Comparison of ENCODE assay signal across 1 cellular context in the genomic region with DNA sequence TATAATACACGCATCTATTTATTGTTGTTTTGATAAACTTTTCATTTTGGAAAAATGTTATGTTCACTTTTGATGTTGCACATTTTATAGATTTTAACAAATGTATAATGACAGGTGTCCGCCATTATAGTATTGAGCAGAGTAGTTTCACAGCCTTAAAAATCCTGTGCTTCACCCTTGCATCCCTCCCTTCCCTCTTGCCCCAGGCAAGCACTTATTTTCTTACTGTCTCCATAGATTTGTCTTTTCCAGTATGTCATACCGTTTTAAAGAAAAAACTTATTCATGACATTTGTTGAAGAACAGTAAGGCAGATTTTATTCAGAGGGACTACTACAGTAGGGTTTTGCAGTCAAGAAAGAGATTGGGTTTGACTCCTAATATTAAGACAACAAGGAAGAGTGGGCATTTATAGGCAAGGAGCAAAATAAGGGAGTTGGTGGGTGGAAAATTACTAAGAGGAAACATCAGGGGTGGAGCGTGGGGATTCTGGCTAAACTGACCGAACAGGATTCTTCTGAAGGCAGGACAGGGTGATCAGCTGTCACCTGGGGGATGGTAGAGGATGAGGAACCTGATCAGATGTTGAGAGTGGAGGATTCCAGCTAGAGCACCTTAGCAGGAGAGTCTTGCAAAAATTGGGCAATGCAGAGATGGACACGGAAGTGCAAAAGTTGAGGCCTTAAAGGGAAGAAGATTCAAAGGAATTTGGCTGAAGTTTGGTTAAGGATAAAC.
TF ChIP-seq lines count a peak whose summit lies in the region.

No MANE protein-coding gene starts in this region.

TF ChIP-seq in WTC11, 78 proteins besides CTCF, POLR2A, EP300 and RAD21 (continued from another document):
- TF ChIP-seq, protein P1, sequence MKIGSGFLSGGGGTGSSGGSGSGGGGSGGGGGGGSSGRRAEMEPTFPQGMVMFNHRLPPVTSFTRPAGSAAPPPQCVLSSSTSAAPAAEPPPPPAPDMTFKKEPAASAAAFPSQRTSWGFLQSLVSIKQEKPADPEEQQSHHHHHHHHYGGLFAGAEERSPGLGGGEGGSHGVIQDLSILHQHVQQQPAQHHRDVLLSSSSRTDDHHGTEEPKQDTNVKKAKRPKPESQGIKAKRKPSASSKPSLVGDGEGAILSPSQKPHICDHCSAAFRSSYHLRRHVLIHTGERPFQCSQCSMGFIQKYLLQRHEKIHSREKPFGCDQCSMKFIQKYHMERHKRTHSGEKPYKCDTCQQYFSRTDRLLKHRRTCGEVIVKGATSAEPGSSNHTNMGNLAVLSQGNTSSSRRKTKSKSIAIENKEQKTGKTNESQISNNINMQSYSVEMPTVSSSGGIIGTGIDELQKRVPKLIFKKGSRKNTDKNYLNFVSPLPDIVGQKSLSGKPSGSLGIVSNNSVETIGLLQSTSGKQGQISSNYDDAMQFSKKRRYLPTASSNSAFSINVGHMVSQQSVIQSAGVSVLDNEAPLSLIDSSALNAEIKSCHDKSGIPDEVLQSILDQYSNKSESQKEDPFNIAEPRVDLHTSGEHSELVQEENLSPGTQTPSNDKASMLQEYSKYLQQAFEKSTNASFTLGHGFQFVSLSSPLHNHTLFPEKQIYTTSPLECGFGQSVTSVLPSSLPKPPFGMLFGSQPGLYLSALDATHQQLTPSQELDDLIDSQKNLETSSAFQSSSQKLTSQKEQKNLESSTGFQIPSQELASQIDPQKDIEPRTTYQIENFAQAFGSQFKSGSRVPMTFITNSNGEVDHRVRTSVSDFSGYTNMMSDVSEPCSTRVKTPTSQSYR (CRISPR knock-in tag; IDR thresholded peaks at IDR 0.05), result no peak
- TF ChIP-seq, protein P2, sequence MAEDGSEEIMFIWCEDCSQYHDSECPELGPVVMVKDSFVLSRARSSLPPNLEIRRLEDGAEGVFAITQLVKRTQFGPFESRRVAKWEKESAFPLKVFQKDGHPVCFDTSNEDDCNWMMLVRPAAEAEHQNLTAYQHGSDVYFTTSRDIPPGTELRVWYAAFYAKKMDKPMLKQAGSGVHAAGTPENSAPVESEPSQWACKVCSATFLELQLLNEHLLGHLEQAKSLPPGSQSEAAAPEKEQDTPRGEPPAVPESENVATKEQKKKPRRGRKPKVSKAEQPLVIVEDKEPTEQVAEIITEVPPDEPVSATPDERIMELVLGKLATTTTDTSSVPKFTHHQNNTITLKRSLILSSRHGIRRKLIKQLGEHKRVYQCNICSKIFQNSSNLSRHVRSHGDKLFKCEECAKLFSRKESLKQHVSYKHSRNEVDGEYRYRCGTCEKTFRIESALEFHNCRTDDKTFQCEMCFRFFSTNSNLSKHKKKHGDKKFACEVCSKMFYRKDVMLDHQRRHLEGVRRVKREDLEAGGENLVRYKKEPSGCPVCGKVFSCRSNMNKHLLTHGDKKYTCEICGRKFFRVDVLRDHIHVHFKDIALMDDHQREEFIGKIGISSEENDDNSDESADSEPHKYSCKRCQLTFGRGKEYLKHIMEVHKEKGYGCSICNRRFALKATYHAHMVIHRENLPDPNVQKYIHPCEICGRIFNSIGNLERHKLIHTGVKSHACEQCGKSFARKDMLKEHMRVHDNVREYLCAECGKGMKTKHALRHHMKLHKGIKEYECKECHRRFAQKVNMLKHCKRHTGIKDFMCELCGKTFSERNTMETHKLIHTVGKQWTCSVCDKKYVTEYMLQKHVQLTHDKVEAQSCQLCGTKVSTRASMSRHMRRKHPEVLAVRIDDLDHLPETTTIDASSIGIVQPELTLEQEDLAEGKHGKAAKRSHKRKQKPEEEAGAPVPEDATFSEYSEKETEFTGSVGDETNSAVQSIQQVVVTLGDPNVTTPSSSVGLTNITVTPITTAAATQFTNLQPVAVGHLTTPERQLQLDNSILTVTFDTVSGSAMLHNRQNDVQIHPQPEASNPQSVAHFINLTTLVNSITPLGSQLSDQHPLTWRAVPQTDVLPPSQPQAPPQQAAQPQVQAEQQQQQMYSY (CRISPR knock-in tag; IDR thresholded peaks at IDR 0.05), result no peak
- TF ChIP-seq OVOL2 (CRISPR knock-in tag; IDR thresholded peaks at IDR 0.05; ENCODE audit: borderline replicate concordance), result no peak
- no peak for TF ChIP-seq ZNF263 (CRISPR knock-in tag; IDR thresholded peaks at IDR 0.05; ENCODE audit: low read depth)
- no peak for TF ChIP-seq HMGA2 (CRISPR knock-in tag; IDR thresholded peaks at IDR 0.05)
- TF ChIP-seq, protein P3, sequence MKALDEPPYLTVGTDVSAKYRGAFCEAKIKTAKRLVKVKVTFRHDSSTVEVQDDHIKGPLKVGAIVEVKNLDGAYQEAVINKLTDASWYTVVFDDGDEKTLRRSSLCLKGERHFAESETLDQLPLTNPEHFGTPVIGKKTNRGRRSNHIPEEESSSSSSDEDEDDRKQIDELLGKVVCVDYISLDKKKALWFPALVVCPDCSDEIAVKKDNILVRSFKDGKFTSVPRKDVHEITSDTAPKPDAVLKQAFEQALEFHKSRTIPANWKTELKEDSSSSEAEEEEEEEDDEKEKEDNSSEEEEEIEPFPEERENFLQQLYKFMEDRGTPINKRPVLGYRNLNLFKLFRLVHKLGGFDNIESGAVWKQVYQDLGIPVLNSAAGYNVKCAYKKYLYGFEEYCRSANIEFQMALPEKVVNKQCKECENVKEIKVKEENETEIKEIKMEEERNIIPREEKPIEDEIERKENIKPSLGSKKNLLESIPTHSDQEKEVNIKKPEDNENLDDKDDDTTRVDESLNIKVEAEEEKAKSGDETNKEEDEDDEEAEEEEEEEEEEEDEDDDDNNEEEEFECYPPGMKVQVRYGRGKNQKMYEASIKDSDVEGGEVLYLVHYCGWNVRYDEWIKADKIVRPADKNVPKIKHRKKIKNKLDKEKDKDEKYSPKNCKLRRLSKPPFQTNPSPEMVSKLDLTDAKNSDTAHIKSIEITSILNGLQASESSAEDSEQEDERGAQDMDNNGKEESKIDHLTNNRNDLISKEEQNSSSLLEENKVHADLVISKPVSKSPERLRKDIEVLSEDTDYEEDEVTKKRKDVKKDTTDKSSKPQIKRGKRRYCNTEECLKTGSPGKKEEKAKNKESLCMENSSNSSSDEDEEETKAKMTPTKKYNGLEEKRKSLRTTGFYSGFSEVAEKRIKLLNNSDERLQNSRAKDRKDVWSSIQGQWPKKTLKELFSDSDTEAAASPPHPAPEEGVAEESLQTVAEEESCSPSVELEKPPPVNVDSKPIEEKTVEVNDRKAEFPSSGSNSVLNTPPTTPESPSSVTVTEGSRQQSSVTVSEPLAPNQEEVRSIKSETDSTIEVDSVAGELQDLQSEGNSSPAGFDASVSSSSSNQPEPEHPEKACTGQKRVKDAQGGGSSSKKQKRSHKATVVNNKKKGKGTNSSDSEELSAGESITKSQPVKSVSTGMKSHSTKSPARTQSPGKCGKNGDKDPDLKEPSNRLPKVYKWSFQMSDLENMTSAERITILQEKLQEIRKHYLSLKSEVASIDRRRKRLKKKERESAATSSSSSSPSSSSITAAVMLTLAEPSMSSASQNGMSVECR (CRISPR knock-in tag; IDR thresholded peaks at IDR 0.05; ENCODE audit: borderline replicate concordance), result no peak
- TF ChIP-seq, protein P4, sequence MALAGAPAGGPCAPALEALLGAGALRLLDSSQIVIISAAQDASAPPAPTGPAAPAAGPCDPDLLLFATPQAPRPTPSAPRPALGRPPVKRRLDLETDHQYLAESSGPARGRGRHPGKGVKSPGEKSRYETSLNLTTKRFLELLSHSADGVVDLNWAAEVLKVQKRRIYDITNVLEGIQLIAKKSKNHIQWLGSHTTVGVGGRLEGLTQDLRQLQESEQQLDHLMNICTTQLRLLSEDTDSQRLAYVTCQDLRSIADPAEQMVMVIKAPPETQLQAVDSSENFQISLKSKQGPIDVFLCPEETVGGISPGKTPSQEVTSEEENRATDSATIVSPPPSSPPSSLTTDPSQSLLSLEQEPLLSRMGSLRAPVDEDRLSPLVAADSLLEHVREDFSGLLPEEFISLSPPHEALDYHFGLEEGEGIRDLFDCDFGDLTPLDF (CRISPR knock-in tag; IDR thresholded peaks at IDR 0.05), result no peak
- TF ChIP-seq GABPB1 (CRISPR knock-in tag; IDR thresholded peaks at IDR 0.05), result no peak
- TF ChIP-seq SMAD3 (CRISPR knock-in tag; IDR thresholded peaks at IDR 0.05; ENCODE audit: borderline replicate concordance), result no peak
- no peak for TF ChIP-seq ZNF416 (CRISPR knock-in tag; IDR thresholded peaks at IDR 0.05)
- TF ChIP-seq, protein P5, sequence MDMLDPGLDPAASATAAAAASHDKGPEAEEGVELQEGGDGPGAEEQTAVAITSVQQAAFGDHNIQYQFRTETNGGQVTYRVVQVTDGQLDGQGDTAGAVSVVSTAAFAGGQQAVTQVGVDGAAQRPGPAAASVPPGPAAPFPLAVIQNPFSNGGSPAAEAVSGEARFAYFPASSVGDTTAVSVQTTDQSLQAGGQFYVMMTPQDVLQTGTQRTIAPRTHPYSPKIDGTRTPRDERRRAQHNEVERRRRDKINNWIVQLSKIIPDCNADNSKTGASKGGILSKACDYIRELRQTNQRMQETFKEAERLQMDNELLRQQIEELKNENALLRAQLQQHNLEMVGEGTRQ (CRISPR knock-in tag; IDR thresholded peaks at IDR 0.05), result no peak
- no peak for TF ChIP-seq CBFB (CRISPR knock-in tag; IDR thresholded peaks at IDR 0.05; ENCODE audit: low read depth)
- no peak for TF ChIP-seq TEAD1 (CRISPR knock-in tag; IDR thresholded peaks at IDR 0.05)
- TF ChIP-seq ZNF219 (CRISPR knock-in tag; IDR thresholded peaks at IDR 0.05; ENCODE audit: borderline replicate concordance), result no peak
